ENCODE assay signal across 8 cellular contexts in genomic region chr5:132260714-132261615, GRCh38. TPM values are rescaled to one million over a fixed set of nuclear protein-coding genes. Genes with fewer than 3 reads are reported as not detected.
DNase-seq lines count a peak whose midpoint lies in the region; ATAC-seq, FAIRE-seq and TF ChIP-seq lines count a peak whose summit lies in the region.

No MANE protein-coding gene starts in this region.

- H3K9me3 ChIP-seq in SJSA1 (replicated peaks) (no peaks in the 10 kb centered on the region), neural progenitor cell (ENCODE audit: low read depth) (no peaks in the 10 kb centered on the region), transverse colon (no peaks in the 10 kb centered on the region)

- peak overlapping the region; percentile 45 for H3K4me3 Mint-ChIP-seq in neural progenitor cell

- H3K4me2 ChIP-seq in neural progenitor cell, result no peak overlapping the region

- no peak overlapping the region for H3K27ac Mint-ChIP-seq in neural progenitor cell

- peaks cover 10% of the 10 kb centered on the region for H3K36me3 Mint-ChIP-seq in neural progenitor cell

- H3F3A ChIP-seq in neural progenitor cell (ENCODE audit: low read depth), result no peaks in the 10 kb centered on the region

- TF ChIP-seq CTCF in AG04449 (IDR thresholded peaks at IDR 0.05; ENCODE audit: insufficient read depth, low read length, missing control alignments) (no peak), neural progenitor cell (IDR thresholded peaks at IDR 0.05) (no peak), transverse colon (IDR thresholded peaks at IDR 0.05) (no peak)

- no peaks in the 10 kb centered on the region for H3K79me2 ChIP-seq in neural progenitor cell (ENCODE audit: low read depth)

- no peaks in the 10 kb centered on the region for H3K27me3 ChIP-seq in SJSA1 (replicated peaks)
- peaks cover 19% of the 10 kb centered on the region for H3K27me3 ChIP-seq in neural progenitor cell
- peaks cover 17% of the 10 kb centered on the region for H3K27me3 ChIP-seq in transverse colon

- H3K27ac ChIP-seq in SJSA1 (peak overlapping the region; percentile 77), neural progenitor cell (no peak overlapping the region), transverse colon (peak overlapping the region; percentile 87 to 97 (median 94))

- H3K9ac ChIP-seq in neural progenitor cell, result no peak overlapping the region

- H3K4me3 ChIP-seq in AG04449 (ENCODE audit: low read depth, low read length) (no peak overlapping the region; the same call in 1 of the 2 replicates), SJSA1 (no peak overlapping the region), neural progenitor cell (no peak overlapping the region), transverse colon (peak overlapping the region in 1 of 4 donors; percentile 3)

- peaks cover 48% of the 10 kb centered on the region for H3K4me1 Mint-ChIP-seq in neural progenitor cell

- H4K20me1 ChIP-seq in neural progenitor cell (ENCODE audit: low read depth), result no peaks in the 10 kb centered on the region

- CTCF ChIA-PET in AG04449 (lab: Yijun Ruan, JAX), result interaction anchor here (0.6 to 21.8 kb wide), 6 partner anchors 9 to 71 kb away, joined by 3 to 416 read pairs (median 4); partner anchors contain the start of gene SLC22A4

- H3K36me3 ChIP-seq in SJSA1 (peaks cover 62% of the 10 kb centered on the region), neural progenitor cell (no peaks in the 10 kb centered on the region), transverse colon (no peaks in the 10 kb centered on the region)

- peak; percentile 63 for ATAC-seq in GM21786 (IDR thresholded peaks at IDR 0.05; ENCODE audit: unreplicated experiment)
- no peak for ATAC-seq in GM19397 (IDR thresholded peaks at IDR 0.05; ENCODE audit: unreplicated experiment)

- H3K9me3 Mint-ChIP-seq in neural progenitor cell, result no peaks in the 10 kb centered on the region

- H3K4me1 ChIP-seq in SJSA1 (replicated peaks), result peaks cover 89% of the 10 kb centered on the region
- peaks cover 13% of the 10 kb centered on the region for H3K4me1 ChIP-seq in neural progenitor cell
- peaks cover 28 to 68% (median 57%) of the 10 kb centered on the region in 4 donors for H3K4me1 ChIP-seq in transverse colon

- no peak for TF ChIP-seq EP300 in transverse colon (IDR thresholded peaks at IDR 0.05; ENCODE audit: low read depth)

- 31 to 44% methylated on average over 2 to 6 of the region's 6 CpGs for WGBS in transverse colon (ENCODE audit: low coverage in 1 of 2), 2 donors

- H3K27me3 Mint-ChIP-seq in neural progenitor cell (ENCODE audit: insufficient read depth, low read depth), result peaks cover 8% of the 10 kb centered on the region

- peak; percentile 51 for DNase-seq in AG04449 (ENCODE audit: low read depth, low spot score)
- peak; percentile 87 to 97 for DNase-seq in SJSA1 (ENCODE audit: low read depth in 1 of 2, low spot score in 2 of 2)
- DNase-seq in dedifferentiated amniotic fluid mesenchymal stem cell (ENCODE audit: extremely low spot score), result peak; percentile 49
- DNase-seq in neural progenitor cell (ENCODE audit: low spot score), result no peak
- peak; percentile 46 for DNase-seq in transverse colon
- no peak for DNase-seq in GM19239 (ENCODE audit: insufficient read length, low spot score)

- no peak overlapping the region for H2AFZ ChIP-seq in neural progenitor cell (replicated peaks)

- no peak for TF ChIP-seq POLR2A in transverse colon (IDR thresholded peaks at IDR 0.05)

- in situ Hi-C loops in transverse colon (cut with MboI; ENCODE audit: low pct_ligation_motif_present in 1 of 4, low pct_unique_long_range_greater_than_20kb in 1 of 4, low sequenced_read_pairs in 3 of 4), result loop anchor here in 1 of 4 donors (25.0 kb wide), 1 partner anchor 276 kb away; the partner anchor contains the start of gene IL5

- POLR2A ChIA-PET in AG04449 (lab: Yijun Ruan, JAX), result interaction anchor here (1.0 to 2.6 kb wide), 2 partner anchors 33 to 36 kb away, joined by 3 to 9 read pairs; partner anchors contain the start of gene P4HA2

- intact Hi-C loops in transverse colon (cut with DNase I; ENCODE audit: low total_unique reads), result no loop called here

- no peak for FAIRE-seq in GM19239 (lab: Jason Lieb, UNC)

RNA-seq across cellular contexts. Expression of gene PDLIM4, which starts 3.5 kb away (rescaled TPM):
- 52.2 and 94.1 TPM in 2 replicates for total RNA-seq in SJSA1 (2014; rRNA removed; shearing (Covaris generic))
- total RNA-seq in neural progenitor cell (ENCODE audit: low replicate concordance), result 8.3 and 10.3 TPM in 2 replicates
- 10 to 100 TPM in 3 of 4 donors, 1 to 10 TPM in 1; 9.7 to 43.4 (median 19.7) TPM for total RNA-seq in transverse colon

RNA-seq across cellular contexts. Expression of gene SLC22A4, which starts 33.2 kb away (rescaled TPM):
- total RNA-seq in SJSA1 (2014; rRNA removed; shearing (Covaris generic)), result 3.8 and 4.4 TPM in 2 replicates
- total RNA-seq in neural progenitor cell (ENCODE audit: low replicate concordance), result 0.06 and 0.09 TPM in 2 replicates
- 10 to 100 TPM in 2 of 4 donors, 1 to 10 TPM in 1, not detected in 1; 1.6 to 48.3 (median 14.5) TPM for total RNA-seq in transverse colon

RNA-seq across cellular contexts. Expression of gene P4HA2, which starts 33.3 kb away (rescaled TPM):
- 222 and 261 TPM in 2 replicates for total RNA-seq in SJSA1 (2014; rRNA removed; shearing (Covaris generic))
- total RNA-seq in neural progenitor cell (ENCODE audit: low replicate concordance) (12.4 and 15.9 TPM in 2 replicates), transverse colon (10 to 100 TPM; 22.1 to 53.5 (median 32.7) TPM)

Comparison
In these comparisons a context has a peak if more than half of its experiments do, and no peak if none do; other contexts are left out.
1. DNase-seq: peak in AG04449 (single experiment), SJSA1 (2 of 2), dedifferentiated amniotic fluid mesenchymal stem cell (single experiment) and transverse colon (single experiment); none in neural progenitor cell (single experiment) and GM19239 (single experiment).